1 cellular context compared by ENCODE assay signal in the genomic region with DNA sequence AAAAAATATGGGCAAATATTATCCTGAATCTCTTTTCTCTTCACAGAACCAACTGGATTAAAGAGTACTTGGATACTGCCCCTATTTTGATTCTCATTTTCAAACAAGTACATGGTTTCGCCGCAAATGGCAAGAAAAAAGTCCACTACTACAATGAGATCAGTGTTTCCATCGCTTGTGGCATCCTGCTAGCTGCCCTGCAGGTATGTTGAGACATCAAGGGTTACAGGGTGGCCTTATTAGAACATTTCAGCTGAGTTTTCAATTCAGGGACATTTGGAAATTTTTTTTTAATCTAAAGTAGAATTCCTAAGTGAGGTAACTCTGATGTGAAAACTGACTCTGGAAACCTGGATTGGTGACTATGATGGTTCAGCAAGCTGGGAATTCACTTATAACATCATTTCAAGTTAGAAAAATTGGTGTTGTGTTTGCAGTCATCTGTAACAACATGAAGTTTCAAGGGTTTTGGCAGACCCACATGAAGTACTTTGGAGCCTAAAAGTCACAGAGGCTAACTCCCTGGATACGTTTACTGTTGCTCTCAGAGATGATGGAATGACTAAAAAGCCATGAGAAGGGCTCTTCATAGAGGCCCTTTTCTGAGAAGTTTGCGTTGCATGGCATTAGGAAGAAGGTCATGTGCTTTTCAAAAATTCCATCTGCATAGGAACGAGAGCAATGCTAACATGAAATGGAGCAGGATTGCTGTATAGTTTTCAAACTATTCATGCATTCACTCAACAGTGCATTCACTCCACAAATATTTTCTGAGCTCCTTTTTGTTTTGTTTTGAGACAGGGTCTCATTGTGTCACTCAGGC.
TF ChIP-seq lines count a peak whose summit lies in the region.

No MANE protein-coding gene starts in this region.

TF ChIP-seq in GM23338, 12 proteins besides CTCF, POLR2A, EP300 and RAD21:
- no peak for TF ChIP-seq ZNF462 (CRISPR knock-in tag; IDR thresholded peaks at IDR 0.05)
- no peak for TF ChIP-seq STAT1 (IDR thresholded peaks at IDR 0.05; ENCODE audit: unreplicated experiment)
- no peak for TF ChIP-seq EZH2 (IDR thresholded peaks at IDR 0.05; ENCODE audit: low read depth, unreplicated experiment)
- no peak for TF ChIP-seq NANOG (IDR thresholded peaks at IDR 0.05; ENCODE audit: borderline replicate concordance)
- no peak for TF ChIP-seq EZH2phosphoT487 (IDR thresholded peaks at IDR 0.05; ENCODE audit: unreplicated experiment)
- no peak for TF ChIP-seq ETS1 (IDR thresholded peaks at IDR 0.05)
